8 cellular contexts compared by ENCODE assay signal in genomic region chr13:77326905-77327604, GRCh38. TPM values are rescaled to one million over a fixed set of nuclear protein-coding genes. Genes with fewer than 3 reads are reported as not detected.
A peak's percentile ranks its signal among the peaks of the same experiment; 100 is the strongest.
DNase-seq lines count a peak whose midpoint lies in the region; ATAC-seq, FAIRE-seq and TF ChIP-seq lines count a peak whose summit lies in the region.

Gene MYCBP2 (minus strand): TSS chr13:77327094. CDS start chr13:77326775, 319 bp downstream.

- H3K9me3 ChIP-seq in KOPT-K1 (ENCODE audit: insufficient read depth, low read length, poor library complexity, severe bottlenecking) (no peaks in the 10 kb centered on the region), esophagus muscularis mucosa (no peaks in the 10 kb centered on the region), muscle layer of duodenum (ENCODE audit: control insufficient read depth in 1 of 2, low read length in 2 of 2) (no peaks in the 10 kb centered on the region)

- no peaks in the 10 kb centered on the region for H3K9me3 Mint-ChIP-seq in activated T-cell treated with anti-CD3 and anti-CD28 coated beads, Interleukin-2, amount 50 U/mL, for 72 hours

- peak; percentile 43 for ATAC-seq in GM21786 (IDR thresholded peaks at IDR 0.05; ENCODE audit: unreplicated experiment)
- ATAC-seq in activated T-cell treated with anti-CD3 and anti-CD28 coated beads, Interleukin-2, amount 50 U/mL, for 72 hours (replicated peaks in 1 of 2), result peak; percentile 67 to 69

- H3K4me1 ChIP-seq in esophagus muscularis mucosa, result peaks cover 32 to 56% (median 53%) of the 10 kb centered on the region in 4 donors
- H3K4me1 ChIP-seq in muscle layer of duodenum (ENCODE audit: control insufficient read depth in 1 of 2, insufficient read depth in 2 of 2, low read length in 2 of 2), result peaks cover 11 to 37% of the 10 kb centered on the region in 2 donors

- DNase-seq in DMS53 treated with DMSO at 0.1 percent for 48 hours (lab: John Stamatoyannopoulos, UW; ENCODE audit: unreplicated experiment), result peak; percentile 42
- DNase-seq in RCC 7860 (ENCODE audit: low spot score), result peak; percentile 90
- DNase-seq in activated T-cell treated with anti-CD3 and anti-CD28 coated beads, Interleukin-2, amount 50 U/mL, for 72 hours, result peak; percentile 97
- DNase-seq in esophagus muscularis mucosa (ENCODE audit: extremely low spot score), result peak; percentile 98
- DNase-seq in stimulated activated CD8-positive, alpha-beta memory T cell treated with anti-CD3 and anti-CD28 coated beads, Interleukin-7, amount 100 ng/mL, for 48 hours (ENCODE audit: extremely low read depth in 1 of 2, low read depth in 1 of 2), result peak; percentile 94

- 2% methylated on average over 28 of the region's 35 CpGs for WGBS in esophagus muscularis mucosa

- intact Hi-C loops in esophagus muscularis mucosa (cut with DNase I), result loop anchor here (5.0 to 10.0 kb wide), 3 partner anchors 150 to 368 kb away; partner anchors contain the start of genes FBXL3 and SLAIN1

- no peaks in the 10 kb centered on the region for H3K36me3 ChIP-seq in KOPT-K1 (ENCODE audit: insufficient read depth, low read length)
- no peaks in the 10 kb centered on the region for H3K36me3 ChIP-seq in esophagus muscularis mucosa
- no peaks in the 10 kb centered on the region for H3K36me3 ChIP-seq in muscle layer of duodenum (ENCODE audit: control insufficient read depth in 1 of 2, insufficient read depth in 2 of 2, low read length in 2 of 2)

- H3K4me3 ChIP-seq in esophagus muscularis mucosa (peak within 1 kb of the TSS; percentile 76 to 91 (median 86)), muscle layer of duodenum (ENCODE audit: low read depth in 1 of 2, low read length in 2 of 2) (peak within 1 kb of the TSS; percentile 80 to 95)

- peaks cover 6 to 10% of the 10 kb centered on the region in 2 donors for H3K36me3 Mint-ChIP-seq in activated T-cell treated with anti-CD3 and anti-CD28 coated beads, Interleukin-2, amount 50 U/mL, for 72 hours (ENCODE audit: insufficient read depth in 2 of 2)

- peak within 1 kb of the TSS; percentile 97 for H3K27ac Mint-ChIP-seq in activated T-cell treated with anti-CD3 and anti-CD28 coated beads, Interleukin-2, amount 50 U/mL, for 72 hours

- H3K27ac ChIP-seq in KOPT-K1 (ENCODE audit: low read depth, low read length, poor library complexity, severe bottlenecking) (peak within 1 kb of the TSS; percentile 84), esophagus muscularis mucosa (replicated peaks in 1 of 4) (peak within 1 kb of the TSS; percentile 88 to 93 (median 90)), muscle layer of duodenum (ENCODE audit: low read length) (peak within 1 kb of the TSS; percentile 79)

- H3K4me3 Mint-ChIP-seq in activated T-cell treated with anti-CD3 and anti-CD28 coated beads, Interleukin-2, amount 50 U/mL, for 72 hours, result peak within 1 kb of the TSS; percentile 92 to 95

- FAIRE-seq in RCC 7860 (lab: Jason Lieb, UNC), result peak; percentile 67

- H3K4me1 Mint-ChIP-seq in activated T-cell treated with anti-CD3 and anti-CD28 coated beads, Interleukin-2, amount 50 U/mL, for 72 hours (ENCODE audit: low read depth), result peaks cover 66% of the 10 kb centered on the region

- H3K27me3 Mint-ChIP-seq in activated T-cell treated with anti-CD3 and anti-CD28 coated beads, Interleukin-2, amount 50 U/mL, for 72 hours (ENCODE audit: low read depth), result no peaks in the 10 kb centered on the region

- no peak for TF ChIP-seq EP300 in esophagus muscularis mucosa (IDR thresholded peaks at IDR 0.05)

- H3K27me3 ChIP-seq in esophagus muscularis mucosa (no peaks in the 10 kb centered on the region), muscle layer of duodenum (ENCODE audit: low read depth, low read length) (no peaks in the 10 kb centered on the region)

- TF ChIP-seq POLR2A in esophagus muscularis mucosa (IDR thresholded peaks at IDR 0.05; ENCODE audit: low read depth), result peak; percentile 93

- peak in 1 of 3 experiments; percentile 3 for TF ChIP-seq CTCF in esophagus muscularis mucosa (IDR thresholded peaks at IDR 0.05)

RNA-seq across cellular contexts. Expression of gene MYCBP2, which starts in this region (rescaled TPM):
- total RNA-seq in activated T-cell treated with anti-CD3 and anti-CD28 coated beads, Interleukin-2, amount 50 U/mL, for 72 hours, result 10 to 100 TPM; 86.6 to 88.0 TPM
- total RNA-seq in esophagus muscularis mucosa, result 100 to 1,000 TPM in 2 of 4 donors, 10 to 100 TPM in 2; 96.1 to 117 (median 108) TPM

Comparison
In these comparisons a context has a peak if more than half of its experiments do, and no peak if none do; other contexts are left out.
1. Peak in every context shown above with its lines: DNase-seq, ATAC-seq, H3K4me3 ChIP-seq and H3K27ac ChIP-seq.
2. DNase-seq: peak in every context shown above with its lines; median percentile 98 in esophagus muscularis mucosa; 97 in activated T-cell treated with anti-CD3 and anti-CD28 coated beads, Interleukin-2, amount 50 U/mL, for 72 hours; 94 in stimulated activated CD8-positive, alpha-beta memory T cell treated with anti-CD3 and anti-CD28 coated beads, Interleukin-7, amount 100 ng/mL, for 48 hours; 90 in RCC 7860; 42 in DMS53 treated with DMSO at 0.1 percent for 48 hours.